ENCODE assay signal across 18 cellular contexts in the genomic region with DNA sequence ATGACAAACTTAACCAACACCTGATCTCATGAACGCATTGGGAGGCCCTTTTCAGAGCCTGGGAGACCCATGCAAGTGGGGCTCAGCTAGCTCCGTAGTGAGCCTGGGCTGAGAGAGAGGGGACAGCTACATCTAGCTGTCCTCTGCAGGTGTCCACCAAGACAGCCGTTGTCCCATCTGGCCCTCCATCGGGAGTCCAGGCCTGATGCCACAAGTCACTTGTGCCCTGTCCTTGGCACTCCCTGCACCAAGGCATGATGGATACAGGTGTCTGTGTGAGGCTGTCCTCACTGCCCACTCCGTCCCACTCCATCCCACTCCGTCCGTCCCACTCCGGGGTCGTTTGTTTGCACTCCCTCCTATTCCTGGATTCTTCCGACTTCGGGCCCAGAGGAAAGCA. TPM values are rescaled to one million over a fixed set of nuclear protein-coding genes. Genes with fewer than 3 reads are reported as not detected.
DNase-seq lines count a peak whose midpoint lies in the region; FAIRE-seq and TF ChIP-seq lines count a peak whose summit lies in the region.
"Had no signal": no experiment of that assay in that cellular context is flagged by ENCODE, and none has a peak within 500 bp of the region (broad histone marks: within the 10 kb centered on the region; RNA-seq: fewer than 3 reads in every experiment).

No MANE protein-coding gene starts in this region.

- H3K27ac ChIP-seq in mesendoderm (ENCODE audit: low read depth, low read length): no peak overlapping the region
- H3K27ac ChIP-seq: thoracic aorta had no signal

- WGBS in mesendoderm (ENCODE audit: extremely low coverage, insufficient coverage, low lambda C conversion rate): no CpG with 5 or more reads among the region's 11 CpGs

- DNase-seq in T-helper 2 cell treated with Interferon-gamma antibody and Interleukin-4, amounts not matched to agents 5 μg/mL and 100 μg/mL, for 36 hours (ENCODE audit: low spot score): no peak
- DNase-seq in T-helper 2 cell: no peak
- no peak for DNase-seq in H54 (ENCODE audit: insufficient read length, low spot score)
- DNase-seq in cerebellum (ENCODE audit: low spot score): peak; percentile 67
- no peak for DNase-seq in neural crest cell (ENCODE audit: low read depth, low spot score)
- DNase-seq in SW 1271 (lab: John Stamatoyannopoulos, UW): no peak
- no peak for DNase-seq in NCI-H2081 (lab: John Stamatoyannopoulos, UW)
- no peak for DNase-seq in mesendoderm
- DNase-seq: 8988T; activated CD4-positive, CD25-positive, alpha-beta regulatory T cell treated with anti-CD3 and anti-CD28 coated beads, Interleukin-2, amount 50 U/mL, for 72 hours; activated CD8-positive, alpha-beta memory T cell treated with anti-CD3 and anti-CD28 coated beads, Interleukin-2, amount 50 U/mL, for 48 hours; KG1; NCI-H1092; NCI-H2081 treated with DMSO at 0.1 percent for 48 hours; NCI-H524 had no signal

- H2AK5ac ChIP-seq in mesendoderm (ENCODE audit: low read length): no peak overlapping the region

- H3K27me3 Mint-ChIP-seq in T-helper 2 cell treated with Interferon-gamma antibody and Interleukin-4, amounts not matched to agents 5 μg/mL and 100 μg/mL, for 36 hours (ENCODE audit: low read depth): no peaks in the 10 kb centered on the region
- no peaks in the 10 kb centered on the region for H3K27me3 Mint-ChIP-seq in neural crest cell (ENCODE audit: low read depth)

- FAIRE-seq in H54 (lab: Jason Lieb, UNC): no peak
- FAIRE-seq: bronchial epithelial cell, GM12892 had no signal

- peaks cover 4% of the 10 kb centered on the region for H3K4me1 ChIP-seq in mesendoderm (ENCODE audit: control insufficient read depth, low read depth, low read length)

- H3K27ac Mint-ChIP-seq in T-helper 2 cell treated with Interferon-gamma antibody and Interleukin-4, amounts not matched to agents 5 μg/mL and 100 μg/mL, for 36 hours: no peak overlapping the region
- H3K27ac Mint-ChIP-seq in neural crest cell (ENCODE audit: unreplicated experiment): peak overlapping the region; percentile 86

- H3K36me3 Mint-ChIP-seq in T-helper 2 cell treated with Interferon-gamma antibody and Interleukin-4, amounts not matched to agents 5 μg/mL and 100 μg/mL, for 36 hours (ENCODE audit: low read depth): peaks cover 6% of the 10 kb centered on the region
- H3K36me3 Mint-ChIP-seq in neural crest cell (ENCODE audit: low read depth): peaks cover 29% of the 10 kb centered on the region

- H3K18ac ChIP-seq in mesendoderm (ENCODE audit: low read length): no peak overlapping the region

- peaks cover 12% of the 10 kb centered on the region for H3K79me1 ChIP-seq in mesendoderm (ENCODE audit: low read length)

- TF ChIP-seq CTCF in neural crest cell (conservative IDR thresholded peaks at IDR 0.05): no peak

- no peak overlapping the region for H3K56ac ChIP-seq in mesendoderm (ENCODE audit: low read length)

- peak overlapping the region; percentile 29 for H3K4me3 Mint-ChIP-seq in T-helper 2 cell treated with Interferon-gamma antibody and Interleukin-4, amounts not matched to agents 5 μg/mL and 100 μg/mL, for 36 hours
- H3K4me3 Mint-ChIP-seq in neural crest cell: peak overlapping the region; percentile 83

- H2BK120ac ChIP-seq in mesendoderm (ENCODE audit: low read depth, low read length): no peak overlapping the region

- no peak overlapping the region for H4K5ac ChIP-seq in mesendoderm (ENCODE audit: low read length)

- no peak overlapping the region for H3K23ac ChIP-seq in mesendoderm (ENCODE audit: low read length)

- H3K4me2 ChIP-seq in mesendoderm (ENCODE audit: low read length): no peak overlapping the region

- TF ChIP-seq POLR2A in H54 (IDR thresholded peaks at IDR 0.05; ENCODE audit: low read depth, low read length): peak; percentile 34; the same call in 1 of the 2 replicates

- H3K27me3 ChIP-seq in mesendoderm (ENCODE audit: insufficient read depth, low read length, poor library complexity): no peaks in the 10 kb centered on the region

- H4K8ac ChIP-seq in mesendoderm (ENCODE audit: low read depth, low read length): no peak overlapping the region

- H3K9me3 Mint-ChIP-seq in T-helper 2 cell treated with Interferon-gamma antibody and Interleukin-4, amounts not matched to agents 5 μg/mL and 100 μg/mL, for 36 hours: peaks cover 9% of the 10 kb centered on the region
- peaks cover 10% of the 10 kb centered on the region for H3K9me3 Mint-ChIP-seq in neural crest cell

- H3K4me1 Mint-ChIP-seq in T-helper 2 cell treated with Interferon-gamma antibody and Interleukin-4, amounts not matched to agents 5 μg/mL and 100 μg/mL, for 36 hours (ENCODE audit: low read depth): peaks cover 13% of the 10 kb centered on the region
- peaks cover 8% of the 10 kb centered on the region for H3K4me1 Mint-ChIP-seq in neural crest cell

- no peak overlapping the region for H3K4me3 ChIP-seq in mesendoderm (ENCODE audit: low read length)
- H3K4me3 ChIP-seq: thoracic aorta had no signal

- H3K9ac ChIP-seq in mesendoderm (ENCODE audit: low read length): no peak overlapping the region

- no peaks in the 10 kb centered on the region for H3K36me3 ChIP-seq in mesendoderm (ENCODE audit: control insufficient read depth, insufficient read depth, low read length)
- H3K36me3 ChIP-seq: thoracic aorta had no signal

- H2BK15ac ChIP-seq in mesendoderm (replicated peaks; ENCODE audit: low read depth): no peak overlapping the region

- no peak overlapping the region for H3K4ac ChIP-seq in mesendoderm (ENCODE audit: low read depth, low read length)

- H3K79me2 ChIP-seq in mesendoderm (ENCODE audit: control insufficient read depth, insufficient read depth, low read length): peaks cover 10% of the 10 kb centered on the region

- H2BK5ac ChIP-seq in mesendoderm (ENCODE audit: low read length): no peak overlapping the region

RNA-seq across cellular contexts. Expression of a gene that starts 2.5 kb away (rescaled TPM):
- total RNA-seq in cerebellum (83.1 TPM), neural crest cell (338 and 339 TPM in 2 replicates)
- polyA plus RNA-seq in mesendoderm (2013, experiment 1 of 2): 332 TPM
- 344 TPM for polyA plus RNA-seq in mesendoderm (2013, experiment 2 of 2)

RNA-seq across cellular contexts. Expression of a gene that starts 16.5 kb away (rescaled TPM):
- total RNA-seq in cerebellum (6.0 TPM), neural crest cell (19.3 and 20.6 TPM in 2 replicates)
- 2.3 TPM for polyA plus RNA-seq in mesendoderm (2013, experiment 1 of 2)
- 1.9 TPM for polyA plus RNA-seq in mesendoderm (2013, experiment 2 of 2)

RNA-seq across cellular contexts. Expression of a gene that starts 17.7 kb away (rescaled TPM):
- total RNA-seq in cerebellum: 13.2 TPM
- total RNA-seq in neural crest cell: 30.1 and 34.4 TPM in 2 replicates
- 16.3 TPM for polyA plus RNA-seq in mesendoderm (2013, experiment 1 of 2)
- 16.3 TPM for polyA plus RNA-seq in mesendoderm (2013, experiment 2 of 2)

RNA-seq across cellular contexts. Expression of a gene that starts 19.4 kb away (rescaled TPM):
- total RNA-seq in cerebellum (42.1 TPM), neural crest cell (170 and 175 TPM in 2 replicates)
- polyA plus RNA-seq in mesendoderm (2013, experiment 1 of 2): 89.8 TPM
- polyA plus RNA-seq in mesendoderm (2013, experiment 2 of 2): 87.7 TPM

RNA-seq across cellular contexts. Expression of a gene that starts 26.4 kb away (rescaled TPM):
- total RNA-seq in cerebellum: 1.8 TPM
- 2.8 and 3.3 TPM in 2 replicates for total RNA-seq in neural crest cell
- polyA plus RNA-seq in mesendoderm (2013, experiment 1 of 2): 0.41 TPM
- polyA plus RNA-seq in mesendoderm (2013, experiment 2 of 2): 0.34 TPM
